ENCODE assay signal across 9 cellular contexts in the genomic region with DNA sequence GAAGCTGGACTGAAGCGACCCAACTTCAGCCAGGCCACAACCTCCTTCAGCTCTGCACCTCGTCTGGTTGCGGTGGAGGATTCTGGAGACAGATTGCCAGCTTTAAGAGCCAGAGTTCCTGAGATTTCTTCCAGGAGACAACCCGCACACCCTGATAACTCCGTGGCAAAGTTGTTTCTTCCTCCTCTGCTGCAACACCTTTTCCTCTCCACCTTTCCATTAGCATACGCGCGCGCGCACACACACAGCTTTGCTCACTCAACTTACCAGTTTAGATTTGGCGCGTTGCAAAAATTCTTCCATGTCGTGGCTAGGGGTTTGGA. TPM values are rescaled to one million over a fixed set of nuclear protein-coding genes. Genes with fewer than 3 reads are reported as not detected.
DNase-seq lines count a peak whose midpoint lies in the region; ATAC-seq, FAIRE-seq and TF ChIP-seq lines count a peak whose summit lies in the region.
"Had no signal": no experiment of that assay in that cellular context is flagged by ENCODE, and none has a peak within 500 bp of the region (broad histone marks: within the 10 kb centered on the region; RNA-seq: fewer than 3 reads in every experiment).

No MANE protein-coding gene starts in this region.

- ATAC-seq in GM19351 (IDR thresholded peaks at IDR 0.05; ENCODE audit: unreplicated experiment) (no peak), HG03469 (IDR thresholded peaks at IDR 0.05; ENCODE audit: unreplicated experiment) (no peak), esophagus mucosa (no peak), GM21529 (IDR thresholded peaks at IDR 0.05; ENCODE audit: unreplicated experiment) (no peak)

- FAIRE-seq in small intestine (lab: Jason Lieb, UNC) = no peak

- in situ Hi-C loops in astrocyte of the cerebellum (cut with HindIII; ENCODE audit: low sequenced_read_pairs) = no loop called here

- H3K4me3 ChIP-seq in HUES48 (ENCODE audit: low read depth, low read length) (peak overlapping the region; percentile 78), astrocyte of the cerebellum (ENCODE audit: low read depth, low read length) (peak overlapping the region; percentile 51), iPS-18a (ENCODE audit: low read length) (peak overlapping the region; percentile 94), small intestine (ENCODE audit: low read depth in 1 of 2, low read length in 2 of 2) (peak overlapping the region in 1 of 2 donors; percentile 13)

- no peak for DNase-seq in astrocyte of the cerebellum (ENCODE audit: low read depth)
- peak; percentile 7 for DNase-seq in small intestine
- DNase-seq: activated naive CD4-positive, alpha-beta T cell treated with Interleukin-2 at 50 U/mL for 16 hours had no signal

- H3K27ac ChIP-seq in HUES48 (ENCODE audit: low read depth, low read length) (no peak overlapping the region), iPS-18a (ENCODE audit: low read length) (no peak overlapping the region), small intestine (ENCODE audit: low read depth in 1 of 2, low read length in 1 of 2) (no peak overlapping the region)

- peak overlapping the region; percentile 78 for H3K9ac ChIP-seq in HUES48 (ENCODE audit: low read depth, low read length)
- peak overlapping the region; percentile 70 for H3K9ac ChIP-seq in iPS-18a (ENCODE audit: low read length)

- H3K4me1 ChIP-seq in HUES48 (ENCODE audit: control insufficient read depth, insufficient read depth, low read length) (peaks cover 16% of the 10 kb centered on the region), iPS-18a (ENCODE audit: control insufficient read depth, low read depth, low read length) (peaks cover 12% of the 10 kb centered on the region), small intestine (ENCODE audit: control insufficient read depth in 2 of 2, insufficient read depth in 1 of 2, low read depth in 1 of 2, low read length in 1 of 2) (no peaks in the 10 kb centered on the region)

- H3K36me3 ChIP-seq in HUES48 (ENCODE audit: control insufficient read depth, insufficient read depth, low read length) (no peaks in the 10 kb centered on the region), iPS-18a (ENCODE audit: control insufficient read depth, low read depth, low read length) (no peaks in the 10 kb centered on the region), small intestine (ENCODE audit: control insufficient read depth in 2 of 2, insufficient read depth in 2 of 2, low read length in 2 of 2) (no peaks in the 10 kb centered on the region)

- TF ChIP-seq CTCF in astrocyte of the cerebellum (IDR thresholded peaks at IDR 0.05; ENCODE audit: low read depth, low read length, missing control alignments) = no peak

- H3K9me3 ChIP-seq in HUES48 (ENCODE audit: control insufficient read depth, insufficient read depth, low read length) (no peaks in the 10 kb centered on the region), iPS-18a (ENCODE audit: control insufficient read depth, low read depth, low read length) (no peaks in the 10 kb centered on the region), small intestine (ENCODE audit: control insufficient read depth, low read depth) (no peaks in the 10 kb centered on the region)

- H3K27me3 ChIP-seq in HUES48 (ENCODE audit: control insufficient read depth, insufficient read depth, low read length) (peaks cover 40% of the 10 kb centered on the region), iPS-18a (ENCODE audit: control insufficient read depth, insufficient read depth, low read length) (peaks cover 43% of the 10 kb centered on the region), small intestine (ENCODE audit: control insufficient read depth in 2 of 2, insufficient read depth in 2 of 2, low read length in 2 of 2) (peaks cover 0 to 10% of the 10 kb centered on the region in 2 donors)

- 4 to 10% (median 10%) methylated on average over 13 of the region's 13 CpGs for WGBS in small intestine, 3 donors

RNA-seq across cellular contexts. Expression of gene PRUNE2, which starts 0.3 kb away (rescaled TPM):
- 10 to 100 TPM in 1 of 3 donors, 1 to 10 TPM in 2; 1.1 to 13.5 (median 1.6) TPM for polyA plus RNA-seq in small intestine
- 4.9 TPM for total RNA-seq in esophagus mucosa
